In the genomic region with DNA sequence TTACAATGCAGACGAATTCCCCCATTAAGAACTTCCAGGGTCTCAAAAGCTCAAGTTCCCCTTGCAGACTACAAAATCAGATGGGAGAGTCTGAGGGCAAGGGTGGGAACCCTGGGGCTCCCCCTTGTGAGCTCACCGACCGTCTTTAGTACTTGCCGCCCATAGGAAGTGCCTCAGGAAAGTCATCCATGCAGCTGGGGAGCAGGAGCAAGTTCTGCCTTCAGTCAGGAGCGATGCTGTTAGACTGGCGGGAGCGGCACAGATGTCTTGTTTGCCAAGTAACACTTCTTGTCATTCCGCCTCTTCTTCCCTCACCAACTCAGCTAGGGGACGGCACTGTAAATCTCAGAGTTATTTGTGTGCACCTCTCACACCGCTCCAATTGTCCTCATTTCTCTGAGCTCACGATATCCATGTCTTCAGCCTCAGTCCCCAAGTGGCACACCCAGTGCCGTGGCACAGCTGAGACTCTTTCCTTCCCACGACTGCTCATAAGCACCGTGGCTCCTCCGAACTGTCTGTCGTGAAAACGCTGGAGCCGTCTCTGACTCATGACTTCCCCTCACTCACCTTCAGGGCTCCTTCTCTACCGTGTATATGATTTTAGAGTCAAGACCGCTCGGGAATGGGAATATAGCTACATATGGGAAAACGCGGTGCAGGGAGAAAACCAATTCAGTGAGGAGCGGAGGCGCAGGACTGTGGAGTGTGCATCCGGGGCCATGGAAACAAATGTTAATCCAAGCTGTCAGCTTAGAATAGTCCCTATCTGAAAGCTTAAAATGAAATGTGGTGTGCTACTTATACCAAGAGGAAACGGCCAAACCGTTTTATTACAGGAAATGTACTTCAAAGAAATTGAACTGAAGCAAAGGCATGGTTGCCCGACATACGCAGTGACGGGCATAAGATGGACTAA, we compare ENCODE assay signal across 7 cellular contexts. TPM values are rescaled to one million over a fixed set of nuclear protein-coding genes. Genes with fewer than 3 reads are reported as not detected.
DNase-seq lines count a peak whose midpoint lies in the region; ATAC-seq lines count a peak whose summit lies in the region.

No MANE protein-coding gene starts in this region.

- H3K27me3 ChIP-seq in esophagus (ENCODE audit: control insufficient read depth in 1 of 2, insufficient read depth in 2 of 2, low read length in 2 of 2), result no peaks in the 10 kb centered on the region

- peaks cover 0 to 6% of the 10 kb centered on the region in 2 donors for H3K36me3 ChIP-seq in esophagus (ENCODE audit: control insufficient read depth in 2 of 2, insufficient read depth in 2 of 2, low read length in 1 of 2)

- no peaks in the 10 kb centered on the region for H3K4me1 ChIP-seq in esophagus (ENCODE audit: control insufficient read depth in 2 of 2, insufficient read depth in 2 of 2, low read length in 1 of 2)

- peak; percentile 7 to 38 (median 28) for DNase-seq in activated CD4-positive, CD25-positive, alpha-beta regulatory T cell (lab: John Stamatoyannopoulos, UW)
- DNase-seq in stimulated activated CD8-positive, alpha-beta memory T cell treated with anti-CD3 and anti-CD28 coated beads, Interleukin-7, amount 100 ng/mL, for 4 hours (ENCODE audit: low read depth in 2 of 2), result peak; percentile 60 to 70
- DNase-seq in NCI-H226 (no peak), NCI-H82 (lab: John Stamatoyannopoulos, UW) (no peak)

- H3K4me3 ChIP-seq in esophagus (ENCODE audit: low read depth in 1 of 2, low read length in 2 of 2), result peak overlapping the region in 1 of 2 donors; percentile 9

- H3K9me3 ChIP-seq in esophagus (ENCODE audit: control insufficient read depth in 2 of 2, insufficient read depth in 1 of 2, low read depth in 1 of 2, low read length in 1 of 2), result no peaks in the 10 kb centered on the region

- peak; percentile 52 for ATAC-seq in HG02678 (IDR thresholded peaks at IDR 0.05; ENCODE audit: unreplicated experiment)
- no peak for ATAC-seq in GM21723 (IDR thresholded peaks at IDR 0.05; ENCODE audit: unreplicated experiment)

- peak overlapping the region; percentile 9 to 27 for H3K27ac ChIP-seq in esophagus (ENCODE audit: low read depth in 2 of 2, low read length in 1 of 2)

- WGBS in esophagus, 2 donors, result 69 to 75% methylated on average over 31 of the region's 31 CpGs

RNA-seq across cellular contexts. Expression of a gene that starts 34.0 kb away (rescaled TPM):
- 10 to 100 TPM; 12.0 to 16.5 TPM for polyA plus RNA-seq in esophagus

Comparison
In these comparisons a context has a peak if more than half of its experiments do, and no peak if none do; other contexts are left out.
1. DNase-seq: peak in activated CD4-positive, CD25-positive, alpha-beta regulatory T cell (4 of 4) and stimulated activated CD8-positive, alpha-beta memory T cell treated with anti-CD3 and anti-CD28 coated beads, Interleukin-7, amount 100 ng/mL, for 4 hours (2 of 2); none in NCI-H226 (single experiment) and NCI-H82 (single experiment).